ENCODE assay signal across 32 cellular contexts in genomic region chr5:143877196-143877595, GRCh38.
"Had no signal": no experiment of that assay in that cellular context is flagged by ENCODE, and none has a peak within 500 bp of the region (broad histone marks: within the 10 kb centered on the region; RNA-seq: fewer than 3 reads in every experiment).

No MANE protein-coding gene starts in this region.

- FAIRE-seq: frontal cortex had no signal

- H3K9me3 ChIP-seq: adrenal gland, ascending aorta, breast epithelium, esophagus squamous epithelium had no signal

- DNase-seq: activated B cell treated with CpG ODN at 0.5 μM for 24 hours; activated CD4-positive, alpha-beta memory T cell treated with anti-CD3 and anti-CD28 coated beads for 36 hours; activated CD4-positive, alpha-beta T cell treated with anti-CD3 and anti-CD28 coated beads for 36 hours; activated CD4-positive, alpha-beta T cell treated with anti-CD3 and anti-CD28 coated beads, Interleukin-2, amount 10 ng/mL, durations not matched to agents 24 days and 14 days; activated CD8-positive, alpha-beta memory T cell treated with anti-CD3 and anti-CD28 coated beads, Interleukin-2, amount 10 ng/mL, durations not matched to agents 7 days and 5 days; activated CD8-positive, alpha-beta memory T cell treated with anti-CD3 and anti-CD28 coated beads, Interleukin-2, amount 50 U/mL, for 4 hours; activated CD8-positive, alpha-beta T cell treated with anti-CD3 and anti-CD28 coated beads, Interleukin-2, amount 10 ng/mL, durations not matched to agents 7 days and 5 days; activated effector memory CD4-positive, alpha-beta T cell treated with anti-CD3 and anti-CD28 coated beads, Interleukin-2, amount 50 U/mL, for 16 hours; activated naive CD4-positive, alpha-beta T cell treated with anti-CD3 and anti-CD28 coated beads for 36 hours; activated naive CD8-positive, alpha-beta T cell treated with anti-CD3 and anti-CD28 coated beads for 36 hours; activated naive CD8-positive, alpha-beta T cell treated with anti-CD3 and anti-CD28 coated beads, Interleukin-2, amount 50 U/mL, for 24 hours; activated T-cell treated with anti-CD3 and anti-CD28 coated beads, Interleukin-2, amount 50 U/mL, for 1 hour; activated T-cell treated with anti-CD3 and anti-CD28 coated beads, Interleukin-2, amount 50 U/mL, for 48 hours; adrenal gland; central memory CD4-positive, alpha-beta T cell; cerebellar nuclear complex; dermis blood vessel endothelial cell; effector CD4-positive, alpha-beta T cell; effector memory CD8-positive, alpha-beta T cell; esophagus squamous epithelium; head of caudate nucleus; T-helper 1 cell; T-helper 17 cell; T1000; WERI-Rb-1 had no signal

- H3K4me1 ChIP-seq: adrenal gland, ascending aorta, breast epithelium, esophagus squamous epithelium had no signal

- H3K4me3 ChIP-seq: adrenal gland, ascending aorta, breast epithelium, cardiac muscle cell, coronary artery, esophagus squamous epithelium had no signal

- H3K27ac ChIP-seq: adrenal gland, ascending aorta, breast epithelium, cardiac muscle cell, coronary artery, epithelial cell of prostate, esophagus squamous epithelium, WERI-Rb-1 had no signal

- ATAC-seq: activated CD4-positive, alpha-beta T cell treated with anti-CD3 and anti-CD28 coated beads for 36 hours; activated CD4-positive, CD25-positive, alpha-beta regulatory T cell treated with anti-CD3 and anti-CD28 coated beads, Interleukin-2, amount 50 U/mL, for 24 hours; activated CD8-positive, alpha-beta memory T cell treated with anti-CD3 and anti-CD28 coated beads, Interleukin-2, amount 10 ng/mL, durations not matched to agents 7 days and 5 days; activated CD8-positive, alpha-beta T cell treated with anti-CD3 and anti-CD28 coated beads, Interleukin-2, amount 10 ng/mL, durations not matched to agents 7 days and 5 days; activated naive CD8-positive, alpha-beta T cell treated with anti-CD3 and anti-CD28 coated beads, Interleukin-2, amount 50 U/mL, for 24 hours; effector memory CD8-positive, alpha-beta T cell; T-helper 17 cell had no signal
